In genomic region chr11:73308963-73309960, GRCh38 we compare ENCODE assay signal across 8 cellular contexts. TPM values are rescaled to one million over a fixed set of nuclear protein-coding genes. Genes with fewer than 3 reads are reported as not detected.
A peak's percentile ranks its signal among the peaks of the same experiment; 100 is the strongest.
DNase-seq lines count a peak whose midpoint lies in the region; TF ChIP-seq lines count a peak whose summit lies in the region.

No MANE protein-coding gene starts in this region.

- no peak overlapping the region; the same call in 1 of the 2 replicates for H3K4me2 ChIP-seq in KMS-11
- H3K4me2 ChIP-seq in skeletal muscle satellite cell (ENCODE audit: low read length): peak overlapping the region; percentile 99

- intact Hi-C loops in activated CD4-positive, alpha-beta memory T cell treated with anti-CD3 and anti-CD28 coated beads for 36 hours (cut with micrococcal nuclease): loop anchor here (5.0 kb wide), 1 partner anchor 83 kb away; no protein-coding TSS in a partner anchor
- intact Hi-C loops in activated T-helper 2 cell treated with anti-CD3 and anti-CD28 coated beads, Interferon-gamma antibody, Interleukin-2, Interleukin-4, amounts not matched to agents 10 μg/mL and 5 μg/mL and 100 μg/mL, durations not matched to agents 14 hours and 24 hours and 36 hours (cut with micrococcal nuclease): loop anchor here (5.0 kb wide), 2 partner anchors 68 to 83 kb away; partner anchors contain the start of gene RELT

- H3K9me3 ChIP-seq in iPS-18c (ENCODE audit: control insufficient read depth, insufficient read depth, low read length) (no peaks in the 10 kb centered on the region), skeletal muscle satellite cell (replicated peaks; ENCODE audit: low read length) (no peaks in the 10 kb centered on the region)

- no peak overlapping the region for H3K27ac Mint-ChIP-seq in activated CD4-positive, alpha-beta memory T cell treated with anti-CD3 and anti-CD28 coated beads for 36 hours
- H3K27ac Mint-ChIP-seq in activated T-helper 2 cell treated with anti-CD3 and anti-CD28 coated beads, Interferon-gamma antibody, Interleukin-2, Interleukin-4, amounts not matched to agents 10 μg/mL and 5 μg/mL and 100 μg/mL, durations not matched to agents 14 hours and 24 hours and 36 hours: no peak overlapping the region

- POLR2A ChIA-PET in activated CD4-positive, alpha-beta memory T cell treated with anti-CD3 and anti-CD28 coated beads for 36 hours (lab: Charles Lee): no interaction called here

- H3K4me3 ChIP-seq in KMS-11 (IDR thresholded peaks at IDR 0.05; ENCODE audit: insufficient read depth, low read depth, low read length) (no peak overlapping the region), brain microvascular endothelial cell (ENCODE audit: low read depth, low read length) (peak overlapping the region; percentile 70), iPS-18c (ENCODE audit: insufficient read depth, low read depth, low read length) (peak overlapping the region; percentile 83), skeletal muscle satellite cell (ENCODE audit: low read length) (peak overlapping the region; percentile 77)

- H3K9ac ChIP-seq in KMS-11: no peak overlapping the region
- H3K9ac ChIP-seq in skeletal muscle satellite cell (ENCODE audit: low read depth, low read length): peak overlapping the region; percentile 99

- H3K4me3 Mint-ChIP-seq in activated CD4-positive, alpha-beta memory T cell treated with anti-CD3 and anti-CD28 coated beads for 36 hours: no peak overlapping the region
- H3K4me3 Mint-ChIP-seq in activated T-helper 2 cell treated with anti-CD3 and anti-CD28 coated beads, Interferon-gamma antibody, Interleukin-2, Interleukin-4, amounts not matched to agents 10 μg/mL and 5 μg/mL and 100 μg/mL, durations not matched to agents 14 hours and 24 hours and 36 hours (ENCODE audit: low read depth): no peak overlapping the region

- no peaks in the 10 kb centered on the region for H4K20me1 ChIP-seq in KMS-11 (ENCODE audit: insufficient read depth)

- H3K4me1 ChIP-seq in KMS-11 (ENCODE audit: low read depth, poor library complexity, severe bottlenecking) (peaks cover 5% of the 10 kb centered on the region), skeletal muscle satellite cell (ENCODE audit: control insufficient read depth, insufficient read depth, low read length) (peaks cover 57% of the 10 kb centered on the region)

- H3K36me3 Mint-ChIP-seq in activated CD4-positive, alpha-beta memory T cell treated with anti-CD3 and anti-CD28 coated beads for 36 hours: no peaks in the 10 kb centered on the region
- no peaks in the 10 kb centered on the region for H3K36me3 Mint-ChIP-seq in activated T-helper 2 cell treated with anti-CD3 and anti-CD28 coated beads, Interferon-gamma antibody, Interleukin-2, Interleukin-4, amounts not matched to agents 10 μg/mL and 5 μg/mL and 100 μg/mL, durations not matched to agents 14 hours and 24 hours and 36 hours (ENCODE audit: low read depth)

- H3K79me2 ChIP-seq in KMS-11 (ENCODE audit: insufficient read depth, low read depth): no peaks in the 10 kb centered on the region

- in situ Hi-C loops in Caki2 (cut with HindIII; ENCODE audit: low pct_unique_long_range_greater_than_20kb, low sequenced_read_pairs) (no loop called here), brain microvascular endothelial cell (cut with HindIII; ENCODE audit: low pct_ligation_motif_present, low sequenced_read_pairs) (no loop called here)

- H3K36me3 ChIP-seq in KMS-11 (ENCODE audit: insufficient read depth) (no peaks in the 10 kb centered on the region), brain microvascular endothelial cell (replicated peaks) (peaks cover 2% of the 10 kb centered on the region), skeletal muscle satellite cell (ENCODE audit: insufficient read depth, low read length) (peaks cover 20% of the 10 kb centered on the region)

- TF ChIP-seq CTCF in KMS-11 (conservative IDR thresholded peaks at IDR 0.05; ENCODE audit: low read depth, low read length): no peak
- TF ChIP-seq CTCF in brain microvascular endothelial cell (IDR thresholded peaks at IDR 0.05; ENCODE audit: low read depth, low read length, missing control alignments): no peak

- H3K9me3 Mint-ChIP-seq in activated CD4-positive, alpha-beta memory T cell treated with anti-CD3 and anti-CD28 coated beads for 36 hours: no peaks in the 10 kb centered on the region
- H3K9me3 Mint-ChIP-seq in activated T-helper 2 cell treated with anti-CD3 and anti-CD28 coated beads, Interferon-gamma antibody, Interleukin-2, Interleukin-4, amounts not matched to agents 10 μg/mL and 5 μg/mL and 100 μg/mL, durations not matched to agents 14 hours and 24 hours and 36 hours: no peaks in the 10 kb centered on the region

- H3K27me3 ChIP-seq in KMS-11 (ENCODE audit: insufficient read depth, low read depth) (no peaks in the 10 kb centered on the region), brain microvascular endothelial cell (replicated peaks) (no peaks in the 10 kb centered on the region), skeletal muscle satellite cell (ENCODE audit: control insufficient read depth, insufficient read depth, low read length) (no peaks in the 10 kb centered on the region)

- peak; percentile 92 for DNase-seq in Caki2 (ENCODE audit: low read depth)
- DNase-seq in brain microvascular endothelial cell: peak; percentile 94
- DNase-seq in activated CD4-positive, alpha-beta memory T cell treated with anti-CD3 and anti-CD28 coated beads for 36 hours: no peak
- no peak for DNase-seq in activated T-helper 2 cell treated with anti-CD3 and anti-CD28 coated beads, Interferon-gamma antibody, Interleukin-2, Interleukin-4, amounts not matched to agents 10 μg/mL and 5 μg/mL and 100 μg/mL, durations not matched to agents 14 hours and 24 hours and 36 hours (ENCODE audit: low spot score)
- no peak for DNase-seq in stimulated activated naive CD4-positive, alpha-beta T cell treated with Interleukin-2 at 50 U/mL for 16 hours (lab: John Stamatoyannopoulos, UW)

- H2AFZ ChIP-seq in KMS-11 (ENCODE audit: low read depth): peak overlapping the region; percentile 96; the same call in 1 of the 2 replicates

- H3K27me3 Mint-ChIP-seq in activated CD4-positive, alpha-beta memory T cell treated with anti-CD3 and anti-CD28 coated beads for 36 hours: peaks cover 8% of the 10 kb centered on the region
- peaks cover 40% of the 10 kb centered on the region for H3K27me3 Mint-ChIP-seq in activated T-helper 2 cell treated with anti-CD3 and anti-CD28 coated beads, Interferon-gamma antibody, Interleukin-2, Interleukin-4, amounts not matched to agents 10 μg/mL and 5 μg/mL and 100 μg/mL, durations not matched to agents 14 hours and 24 hours and 36 hours (ENCODE audit: low read depth)

- peaks cover 6% of the 10 kb centered on the region for H3K4me1 Mint-ChIP-seq in activated CD4-positive, alpha-beta memory T cell treated with anti-CD3 and anti-CD28 coated beads for 36 hours (ENCODE audit: low read depth)
- H3K4me1 Mint-ChIP-seq in activated T-helper 2 cell treated with anti-CD3 and anti-CD28 coated beads, Interferon-gamma antibody, Interleukin-2, Interleukin-4, amounts not matched to agents 10 μg/mL and 5 μg/mL and 100 μg/mL, durations not matched to agents 14 hours and 24 hours and 36 hours (ENCODE audit: low read depth): peaks cover 14% of the 10 kb centered on the region

- CTCF ChIA-PET in activated CD4-positive, alpha-beta memory T cell treated with anti-CD3 and anti-CD28 coated beads for 36 hours (lab: Charles Lee): interaction anchor here (1.0 to 6.0 kb wide), 4 partner anchors 14 to 50 kb away, joined by 3 to 123 read pairs (median 10); no protein-coding TSS in a partner anchor

- H3K27ac ChIP-seq in KMS-11 (no peak overlapping the region), brain microvascular endothelial cell (peak overlapping the region; percentile 93)

RNA-seq across cellular contexts. Expression of gene ARHGEF17, which starts 1.2 kb away (rescaled TPM):
- 3.9 and 6.0 TPM in 2 replicates for total RNA-seq in Caki2 (2014; rRNA removed; shearing (Covaris generic); ENCODE audit: low replicate concordance)
- 9.4 and 11.2 TPM in 2 replicates for total RNA-seq in skeletal muscle satellite cell (2012; rRNA removed)
- total RNA-seq in activated CD4-positive, alpha-beta memory T cell treated with anti-CD3 and anti-CD28 coated beads for 36 hours: under 1 TPM in 1 of 2 experiments, not detected in 1; 0.07 TPM
- 0.09 and 0.30 TPM in 2 replicates for total RNA-seq in activated T-helper 2 cell treated with anti-CD3 and anti-CD28 coated beads, Interferon-gamma antibody, Interleukin-2, Interleukin-4, amounts not matched to agents 10 μg/mL and 5 μg/mL and 100 μg/mL, durations not matched to agents 14 hours and 24 hours and 36 hours

RNA-seq across cellular contexts. Expression of gene P2RY6, which starts 37.1 kb away (rescaled TPM):
- total RNA-seq in Caki2 (2014; rRNA removed; shearing (Covaris generic); ENCODE audit: low replicate concordance): 0.41 TPM in 1 of 2 replicates, not detected in the other
- 0.25 TPM in 1 of 2 replicates, not detected in the other for total RNA-seq in skeletal muscle satellite cell (2012; rRNA removed)
- not detected for total RNA-seq in activated CD4-positive, alpha-beta memory T cell treated with anti-CD3 and anti-CD28 coated beads for 36 hours
- total RNA-seq in activated T-helper 2 cell treated with anti-CD3 and anti-CD28 coated beads, Interferon-gamma antibody, Interleukin-2, Interleukin-4, amounts not matched to agents 10 μg/mL and 5 μg/mL and 100 μg/mL, durations not matched to agents 14 hours and 24 hours and 36 hours: not detected in 2 replicates

Comparison
In these comparisons a context has a peak if more than half of its experiments do, and no peak if none do; other contexts are left out.
1. DNase-seq: peak in Caki2 (single experiment) and brain microvascular endothelial cell (single experiment); none in activated CD4-positive, alpha-beta memory T cell treated with anti-CD3 and anti-CD28 coated beads for 36 hours (single experiment), activated T-helper 2 cell treated with anti-CD3 and anti-CD28 coated beads, Interferon-gamma antibody, Interleukin-2, Interleukin-4, amounts not matched to agents 10 μg/mL and 5 μg/mL and 100 μg/mL, durations not matched to agents 14 hours and 24 hours and 36 hours (single experiment) and stimulated activated naive CD4-positive, alpha-beta T cell treated with Interleukin-2 at 50 U/mL for 16 hours (single experiment).